In the genomic region with DNA sequence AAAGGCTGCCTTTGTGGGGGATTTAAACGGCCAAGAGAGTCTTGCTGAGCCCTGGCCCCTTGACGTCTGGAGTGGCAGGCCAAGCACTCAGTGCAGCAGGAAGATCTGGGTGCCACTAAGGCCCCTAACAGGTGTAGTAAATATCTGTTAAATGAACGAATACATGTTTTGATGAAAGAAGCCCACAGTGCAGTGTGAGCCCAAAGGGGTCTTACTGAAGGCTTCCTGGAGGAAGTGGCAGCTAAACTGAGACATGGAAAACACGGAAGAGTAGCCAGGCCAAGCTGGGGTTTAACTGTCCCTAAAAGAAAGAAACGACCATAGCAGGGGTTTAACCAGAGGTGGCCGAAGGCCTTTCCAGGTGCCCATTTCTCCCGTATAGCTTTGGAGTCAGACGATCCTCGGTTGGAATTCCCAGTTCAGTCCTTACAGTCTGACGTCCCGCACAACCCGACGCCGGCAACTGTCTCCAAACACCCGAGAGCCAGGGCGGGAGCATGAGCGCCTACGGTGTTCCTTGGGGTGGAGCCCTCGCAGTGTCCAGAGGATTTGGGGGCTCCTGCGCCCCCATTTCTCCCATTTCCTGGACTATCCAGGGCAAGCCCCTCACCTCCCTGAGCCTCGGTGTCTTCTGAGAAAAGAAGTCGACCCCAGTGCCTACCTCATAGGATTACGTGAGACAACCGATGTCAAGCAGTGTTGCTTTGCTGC, we compare ENCODE assay signal across 8 cellular contexts. TPM values are rescaled to one million over a fixed set of nuclear protein-coding genes. Genes with fewer than 3 reads are reported as not detected.
DNase-seq lines count a peak whose midpoint lies in the region; ATAC-seq and TF ChIP-seq lines count a peak whose summit lies in the region.

No MANE protein-coding gene starts in this region.

- TF ChIP-seq CTCF in PC-3 (conservative IDR thresholded peaks at IDR 0.05; ENCODE audit: low read depth, low read length) (no peak), epithelial cell of esophagus (IDR thresholded peaks at IDR 0.05; ENCODE audit: insufficient read depth, low read depth, low read length, missing control alignments) (no peak), neural crest cell (conservative IDR thresholded peaks at IDR 0.05) (no peak)

- H3K27ac Mint-ChIP-seq in neural crest cell (ENCODE audit: unreplicated experiment): peak overlapping the region; percentile 67

- peaks cover 7% of the 10 kb centered on the region for H3K4me1 Mint-ChIP-seq in neural crest cell

- H3K4me1 ChIP-seq in PC-3 (ENCODE audit: insufficient read depth, low read length): peaks cover 28% of the 10 kb centered on the region

- no peaks in the 10 kb centered on the region for H3K36me3 Mint-ChIP-seq in neural crest cell (ENCODE audit: low read depth)

- H4K20me1 ChIP-seq in PC-3 (ENCODE audit: low read length): no peaks in the 10 kb centered on the region

- no peaks in the 10 kb centered on the region for H3F3A ChIP-seq in PC-3 (ENCODE audit: low read length, unreplicated experiment)

- H3K4me3 ChIP-seq in PC-3 (ENCODE audit: low read length) (peak overlapping the region; percentile 99), epithelial cell of esophagus (ENCODE audit: low read length) (peak overlapping the region; percentile 81)

- H3K79me2 ChIP-seq in PC-3 (ENCODE audit: low read length): peaks cover 18% of the 10 kb centered on the region

- H3K27me3 Mint-ChIP-seq in neural crest cell (ENCODE audit: low read depth): peaks cover 68% of the 10 kb centered on the region

- intact Hi-C loops in PC-3 (cut with micrococcal nuclease): loop anchor here (1.0 to 5.0 kb wide), 3 partner anchors 14 to 64 kb away; no protein-coding TSS in a partner anchor

- POLR2A ChIA-PET in PC-3 (lab: Charles Lee; ENCODE audit: unreplicated experiment): no interaction called here

- peak overlapping the region; percentile 96 for H2AFZ ChIP-seq in PC-3 (ENCODE audit: low read length)

- BruUV-seq in PC-3 (replicated peaks; lab: Mats Ljungman, UMichigan): TSS peak; percentile 93

- peak overlapping the region; percentile 94 for H3K4me3 Mint-ChIP-seq in neural crest cell

- H3K36me3 ChIP-seq in PC-3 (ENCODE audit: low read depth, low read length): no peaks in the 10 kb centered on the region

- H3K9me2 ChIP-seq in PC-3 (replicated peaks; ENCODE audit: low read length): no peaks in the 10 kb centered on the region

- peak overlapping the region; percentile 80 for H3K9ac ChIP-seq in PC-3 (ENCODE audit: low read length)

- CTCF ChIA-PET in PC-3 (lab: Charles Lee): interaction anchor here (0.5 kb wide), 1 partner anchor 60 kb away, joined by 8 read pairs; no protein-coding TSS in a partner anchor

- no peak overlapping the region for H3K27ac ChIP-seq in PC-3 (ENCODE audit: low read length)

- in situ Hi-C loops in G401 (cut with HindIII; ENCODE audit: low sequenced_read_pairs): no loop called here

- H3K4me2 ChIP-seq in PC-3 (ENCODE audit: low read length): peak overlapping the region; percentile 99

- no peaks in the 10 kb centered on the region for H3K9me3 Mint-ChIP-seq in neural crest cell

- H3K9me3 ChIP-seq in PC-3 (ENCODE audit: low read length): no peaks in the 10 kb centered on the region

- DNase-seq in G401 (ENCODE audit: low spot score): peak; percentile 59
- DNase-seq in PC-3: peak; percentile 8
- no peak for DNase-seq in epithelial cell of esophagus (ENCODE audit: low read depth)
- DNase-seq in neural crest cell (ENCODE audit: low read depth, low spot score): no peak
- DNase-seq in activated CD4-positive, alpha-beta T cell treated with anti-CD3 and anti-CD28 coated beads for 1 hour: no peak
- no peak for DNase-seq in NCI-H2029 (lab: John Stamatoyannopoulos, UW)

- no peaks in the 10 kb centered on the region for H3K27me3 ChIP-seq in PC-3 (ENCODE audit: low read length)

- ATAC-seq in PC-3: peak; percentile 8
- ATAC-seq in HG03045 (IDR thresholded peaks at IDR 0.05; ENCODE audit: unreplicated experiment): no peak
- no peak for ATAC-seq in HG02885 (IDR thresholded peaks at IDR 0.05; ENCODE audit: poor library complexity, unreplicated experiment)

RNA-seq across cellular contexts. Expression of a gene that starts 0.9 kb away (rescaled TPM):
- total RNA-seq in G401 (2014; rRNA removed; shearing (Covaris generic)): 15.0 and 17.2 TPM in 2 replicates
- total RNA-seq in PC-3 (2014; rRNA removed): 11.6 and 13.4 TPM in 2 replicates
- 5.5 and 7.3 TPM in 2 replicates for total RNA-seq in neural crest cell

RNA-seq across cellular contexts. Expression of a gene that starts 25.9 kb away (rescaled TPM):
- not detected in 2 replicates for total RNA-seq in G401 (2014; rRNA removed; shearing (Covaris generic))
- total RNA-seq in PC-3 (2014; rRNA removed) (0.36 and 0.63 TPM in 2 replicates), neural crest cell (not detected in 2 replicates)

Comparison
In these comparisons a context has a peak if more than half of its experiments do, and no peak if none do; other contexts are left out.
1. DNase-seq: peak in G401 (single experiment) and PC-3 (single experiment); none in epithelial cell of esophagus (single experiment), neural crest cell (single experiment), activated CD4-positive, alpha-beta T cell treated with anti-CD3 and anti-CD28 coated beads for 1 hour (single experiment) and NCI-H2029 (single experiment).